ENCODE assay signal across 8 cellular contexts in the genomic region with DNA sequence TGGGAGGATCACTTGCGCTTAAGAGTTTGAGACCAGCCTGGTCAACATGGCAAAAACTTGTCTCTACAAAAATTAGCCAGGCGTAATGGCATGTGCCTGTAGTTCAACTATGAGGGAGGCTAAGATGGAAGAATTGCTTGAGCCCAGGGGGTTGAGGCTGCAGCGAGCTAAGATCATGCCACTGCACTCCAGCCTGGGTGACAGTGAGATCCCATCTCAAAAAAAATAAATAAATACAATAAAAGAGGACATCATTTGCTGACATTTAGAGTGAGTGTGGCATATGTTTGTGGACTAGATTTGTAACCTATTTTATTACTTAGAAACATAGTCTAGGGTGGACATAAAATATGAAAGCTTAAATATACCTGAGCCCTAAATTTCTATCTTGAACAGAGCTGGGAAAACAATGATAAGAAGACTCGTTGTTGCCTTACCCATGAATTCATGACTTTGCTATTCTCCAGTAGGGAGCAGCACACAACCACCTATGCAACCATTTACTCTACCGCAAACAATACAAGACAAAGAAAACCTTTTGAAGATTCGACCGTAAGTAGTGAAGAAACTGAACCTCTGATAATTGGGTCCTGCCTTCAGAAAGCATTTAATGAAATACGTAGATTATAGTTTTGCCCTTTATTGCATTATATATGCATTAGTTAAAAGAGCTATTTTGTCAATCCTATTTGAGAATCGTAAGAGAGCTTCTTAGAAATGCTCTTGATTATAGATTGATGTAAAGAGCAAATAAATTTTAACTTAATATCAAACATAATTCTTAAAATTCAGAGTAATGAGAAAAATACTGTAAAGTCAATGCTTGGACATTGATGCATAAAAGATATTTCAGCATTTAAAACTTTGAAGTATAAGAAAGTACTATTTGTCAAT.
A peak's percentile ranks its signal among the peaks of the same experiment; 100 is the strongest.
DNase-seq lines count a peak whose midpoint lies in the region; ATAC-seq, FAIRE-seq and TF ChIP-seq lines count a peak whose summit lies in the region.

No MANE protein-coding gene starts in this region.

- H3K27ac Mint-ChIP-seq in T-helper 2 cell treated with Interferon-gamma antibody and Interleukin-4, amounts not matched to agents 5 μg/mL and 100 μg/mL, for 36 hours, result no peak overlapping the region

- H3K14ac ChIP-seq in H1 (ENCODE audit: insufficient read length), result no peak overlapping the region

- no peaks in the 10 kb centered on the region for H3K23me2 ChIP-seq in H1 (ENCODE audit: low read depth, low read length)

- TF ChIP-seq RAD21 in H1 (IDR thresholded peaks at IDR 0.05 in 1 of 2, conservative IDR thresholded peaks at IDR 0.05 in 1 of 2; ENCODE audit: low read depth in 2 of 2, low read length in 2 of 2), result peak; percentile 89 to 91

- H2BK20ac ChIP-seq in H1 (ENCODE audit: low read length), result no peak overlapping the region

- ATAC-seq in HG03565 (IDR thresholded peaks at IDR 0.05; ENCODE audit: unreplicated experiment), result peak; percentile 41
- no peak for ATAC-seq in HG03135 (IDR thresholded peaks at IDR 0.05; ENCODE audit: unreplicated experiment)
- no peak for ATAC-seq in GM21367 (IDR thresholded peaks at IDR 0.05; ENCODE audit: unreplicated experiment)

- no peak overlapping the region for H3K4me2 ChIP-seq in H1 (ENCODE audit: insufficient read depth in 1 of 2, low read depth in 2 of 2, low read length in 2 of 2)
- no peak overlapping the region for H3K4me2 ChIP-seq in mesendoderm (ENCODE audit: low read length)

- H3K27ac ChIP-seq in H1 (ENCODE audit: low read depth, low read length) (no peak overlapping the region), mesendoderm (ENCODE audit: low read depth, low read length) (no peak overlapping the region)

- H3K9me3 ChIP-seq in NT2/D1 (ENCODE audit: insufficient read depth, low read length) (no peaks in the 10 kb centered on the region), H1 (ENCODE audit: insufficient read depth in 2 of 2, low read depth in 1 of 2, low read length in 1 of 2) (no peaks in the 10 kb centered on the region)

- H3K9me3 Mint-ChIP-seq in T-helper 2 cell treated with Interferon-gamma antibody and Interleukin-4, amounts not matched to agents 5 μg/mL and 100 μg/mL, for 36 hours, result no peaks in the 10 kb centered on the region

- no peak overlapping the region for H2BK15ac ChIP-seq in H1 (ENCODE audit: low read length)
- no peak overlapping the region for H2BK15ac ChIP-seq in mesendoderm (replicated peaks; ENCODE audit: low read depth)

- H2BK120ac ChIP-seq in H1 (replicated peaks; ENCODE audit: low read depth, low read length) (no peak overlapping the region), mesendoderm (ENCODE audit: low read depth, low read length) (no peak overlapping the region)

- H2AFZ ChIP-seq in H1 (ENCODE audit: low read length), result no peak overlapping the region

- no peak for TF ChIP-seq EP300 in H1 (IDR thresholded peaks at IDR 0.05; ENCODE audit: borderline replicate concordance in 1 of 2, low read depth in 2 of 2, low read length in 2 of 2)

- POLR2A ChIA-PET in H1 (lab: Charles Lee; ENCODE audit: partially characterized antibody), result no interaction called here

- H3K56ac ChIP-seq in H1 (replicated peaks; ENCODE audit: insufficient read length, low read depth, low read length) (no peak overlapping the region), mesendoderm (ENCODE audit: low read length) (no peak overlapping the region)

- H3K9ac ChIP-seq in NT2/D1 (ENCODE audit: insufficient read length, low read depth), result no peak overlapping the region
- H3K9ac ChIP-seq in H1 (replicated peaks in 1 of 4; ENCODE audit: extremely low read depth in 1 of 4, low read depth in 3 of 4, low read length in 3 of 4), result no peak overlapping the region
- H3K9ac ChIP-seq in mesendoderm (ENCODE audit: low read length), result no peak overlapping the region

- H3K4me1 Mint-ChIP-seq in T-helper 2 cell treated with Interferon-gamma antibody and Interleukin-4, amounts not matched to agents 5 μg/mL and 100 μg/mL, for 36 hours (ENCODE audit: low read depth), result no peaks in the 10 kb centered on the region

- no peak overlapping the region for H3K4me3 Mint-ChIP-seq in T-helper 2 cell treated with Interferon-gamma antibody and Interleukin-4, amounts not matched to agents 5 μg/mL and 100 μg/mL, for 36 hours

- 56% methylated on average over 9 of the region's 9 CpGs; no CpG with 5 or more reads in 1 of the 2 experiments for WGBS in H1 (ENCODE audit: extremely low coverage in 1 of 2, insufficient coverage in 1 of 2, insufficient read length in 1 of 2, insufficient replicate concordance in 2 of 2, low coverage in 1 of 2, low lambda C conversion rate in 2 of 2, missing lambda C conversion rate in 1 of 2), 2 experiments
- WGBS in mesendoderm (ENCODE audit: extremely low coverage, insufficient coverage, low lambda C conversion rate), result no CpG with 5 or more reads among the region's 9 CpGs

- H4K91ac ChIP-seq in H1 (replicated peaks; ENCODE audit: insufficient read length, low read length), result no peak overlapping the region

- peak; percentile 93 for FAIRE-seq in H1 (lab: Jason Lieb, UNC)

- H3K4ac ChIP-seq in H1 (replicated peaks; ENCODE audit: insufficient read length, low read depth, low read length) (no peak overlapping the region), mesendoderm (ENCODE audit: low read depth, low read length) (no peak overlapping the region)

- no peak for TF ChIP-seq POLR2A in H1 (IDR thresholded peaks at IDR 0.05; ENCODE audit: control extremely low read depth in 1 of 2, low read depth in 2 of 2, low read length in 2 of 2)

- no peaks in the 10 kb centered on the region for H4K20me1 ChIP-seq in H1 (replicated peaks in 1 of 2; ENCODE audit: control insufficient read depth in 1 of 2, insufficient read depth in 2 of 2, low read length in 2 of 2)

- H2BK5ac ChIP-seq in H1 (ENCODE audit: low read depth, low read length) (no peak overlapping the region), mesendoderm (ENCODE audit: low read length) (no peak overlapping the region)

- H3K79me2 ChIP-seq in H1 (ENCODE audit: control insufficient read depth in 1 of 2, insufficient read depth in 2 of 2, low read length in 2 of 2), result no peaks in the 10 kb centered on the region
- H3K79me2 ChIP-seq in mesendoderm (ENCODE audit: control insufficient read depth, insufficient read depth, low read length), result no peaks in the 10 kb centered on the region

- no peaks in the 10 kb centered on the region for H3K27me3 Mint-ChIP-seq in T-helper 2 cell treated with Interferon-gamma antibody and Interleukin-4, amounts not matched to agents 5 μg/mL and 100 μg/mL, for 36 hours (ENCODE audit: low read depth)

- no peak overlapping the region for H3K23ac ChIP-seq in H1 (ENCODE audit: insufficient read length)
- no peak overlapping the region for H3K23ac ChIP-seq in mesendoderm (ENCODE audit: low read length)

- peak in 2 of 3 experiments; percentile 63 to 70; a peak in 3 of 4 replicates for TF ChIP-seq CTCF in H1 (IDR thresholded peaks at IDR 0.05; ENCODE audit: control extremely low read depth in 1 of 3, insufficient read depth in 1 of 3, low read depth in 1 of 3, low read length in 3 of 3)

- no peak overlapping the region for H3K4me3 ChIP-seq in NT2/D1 (ENCODE audit: insufficient read length, low read depth)
- no peak overlapping the region for H3K4me3 ChIP-seq in H1 (ENCODE audit: extremely low read depth in 1 of 4, insufficient read depth in 2 of 4, low read depth in 3 of 4, low read length in 4 of 4)
- H3K4me3 ChIP-seq in mesendoderm (ENCODE audit: low read length), result no peak overlapping the region

- H3K27me3 ChIP-seq in NT2/D1 (ENCODE audit: insufficient read depth, insufficient read length) (no peaks in the 10 kb centered on the region), H1 (replicated peaks in 1 of 4; ENCODE audit: control insufficient read depth in 3 of 4, extremely low read depth in 1 of 4, insufficient read depth in 3 of 4, low read length in 3 of 4) (no peaks in the 10 kb centered on the region), mesendoderm (ENCODE audit: insufficient read depth, low read length, poor library complexity) (no peaks in the 10 kb centered on the region)

- no peak overlapping the region for H4K5ac ChIP-seq in H1 (ENCODE audit: insufficient read length, low read depth, low read length)
- H4K5ac ChIP-seq in mesendoderm (ENCODE audit: low read length), result no peak overlapping the region

- H2AK5ac ChIP-seq in H1 (ENCODE audit: low read depth, low read length) (no peak overlapping the region), mesendoderm (ENCODE audit: low read length) (no peak overlapping the region)

- H3K4me1 ChIP-seq in NT2/D1 (ENCODE audit: insufficient read depth, insufficient read length) (no peaks in the 10 kb centered on the region), H1 (replicated peaks in 1 of 4; ENCODE audit: control insufficient read depth in 3 of 4, insufficient read depth in 4 of 4, low read length in 3 of 4) (0 out of 7 replicates have a peak, but pooled peaks cover 0 to 3% (median 0%) of the 10 kb centered on the region in 4 experiments), mesendoderm (ENCODE audit: control insufficient read depth, low read depth, low read length) (no peaks in the 10 kb centered on the region)

- H3K18ac ChIP-seq in H1 (ENCODE audit: extremely low read depth, low read length) (no peak overlapping the region), mesendoderm (ENCODE audit: low read length) (no peak overlapping the region)

- CTCF ChIA-PET in H1 (lab: Charles Lee; ENCODE audit: partially characterized antibody), result interaction anchor here (0.6 to 3.6 kb wide), 23 partner anchors 10 to 1042 kb away, joined by 3 to 21 read pairs (median 4); no protein-coding TSS in a partner anchor

- H4K8ac ChIP-seq in H1 (ENCODE audit: extremely low read depth, insufficient read depth, low read length), result no peak overlapping the region
- no peak overlapping the region for H4K8ac ChIP-seq in mesendoderm (ENCODE audit: low read depth, low read length)

- H2BK12ac ChIP-seq in H1 (ENCODE audit: low read depth, low read length), result no peak overlapping the region

- H3K36me3 ChIP-seq in NT2/D1 (ENCODE audit: insufficient read depth, insufficient read length, low read length), result no peaks in the 10 kb centered on the region
- no peaks in the 10 kb centered on the region for H3K36me3 ChIP-seq in H1 (ENCODE audit: control insufficient read depth in 2 of 4, insufficient read depth in 4 of 4, low read length in 3 of 4)
- no peaks in the 10 kb centered on the region for H3K36me3 ChIP-seq in mesendoderm (ENCODE audit: control insufficient read depth, insufficient read depth, low read length)

- H3K36me3 Mint-ChIP-seq in T-helper 2 cell treated with Interferon-gamma antibody and Interleukin-4, amounts not matched to agents 5 μg/mL and 100 μg/mL, for 36 hours (ENCODE audit: low read depth), result no peaks in the 10 kb centered on the region

- H3K79me1 ChIP-seq in H1 (ENCODE audit: low read depth, low read length), result no peaks in the 10 kb centered on the region
- H3K79me1 ChIP-seq in mesendoderm (ENCODE audit: low read length), result no peaks in the 10 kb centered on the region

- DNase-seq in DMS53 treated with DMSO at 0.1 percent for 48 hours (lab: John Stamatoyannopoulos, UW; ENCODE audit: unreplicated experiment) (peak; percentile 80), NT2/D1 (ENCODE audit: low read depth, low spot score) (peak; percentile 30), H1 (ENCODE audit: low read depth in 1 of 2, low spot score in 2 of 2) (no peak), mesendoderm (peak; percentile 83)
- DNase-seq in T-helper 2 cell treated with Interferon-gamma antibody and Interleukin-4, amounts not matched to agents 5 μg/mL and 100 μg/mL, for 36 hours (ENCODE audit: low spot score), result no peak

TF ChIP-seq in H1, 55 proteins besides CTCF, POLR2A, EP300 and RAD21 (continues in another document):
- TF ChIP-seq CTBP2 (IDR thresholded peaks at IDR 0.05; ENCODE audit: borderline replicate concordance, insufficient read depth, insufficient read length, low read length), result no peak

Comparison
In these comparisons a context has a peak if more than half of its experiments do, and no peak if none do; other contexts are left out.
1. DNase-seq: peak in DMS53 treated with DMSO at 0.1 percent for 48 hours (single experiment), NT2/D1 (single experiment) and mesendoderm (single experiment); none in H1 (0 of 2) and T-helper 2 cell treated with Interferon-gamma antibody and Interleukin-4, amounts not matched to agents 5 μg/mL and 100 μg/mL, for 36 hours (single experiment).